18 cellular contexts compared by ENCODE assay signal in the genomic region with DNA sequence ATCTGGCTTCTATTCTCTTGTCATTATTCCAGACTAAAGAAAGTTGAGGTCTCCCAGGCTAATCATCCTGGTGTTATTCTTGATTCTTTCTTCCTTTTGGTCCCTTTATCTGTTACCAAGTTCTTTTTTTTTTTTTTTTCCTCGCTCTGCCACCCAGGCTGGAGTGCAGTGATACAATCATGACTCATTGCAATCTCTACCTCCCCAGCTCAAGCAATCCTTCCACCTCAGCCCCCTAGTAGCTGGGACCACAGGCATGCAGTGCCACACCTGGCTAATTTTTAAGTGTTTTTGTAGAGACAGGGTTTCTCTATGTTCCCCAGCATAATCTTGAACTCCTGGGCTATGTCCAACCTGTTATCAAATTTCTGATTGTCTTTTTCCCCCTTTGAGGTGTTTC.
A peak's percentile ranks its signal among the peaks of the same experiment; 100 is the strongest.
DNase-seq lines count a peak whose midpoint lies in the region; ATAC-seq and TF ChIP-seq lines count a peak whose summit lies in the region.
"Had no signal": no experiment of that assay in that cellular context is flagged by ENCODE, and none has a peak within 500 bp of the region (broad histone marks: within the 10 kb centered on the region; RNA-seq: fewer than 3 reads in every experiment).

No MANE protein-coding gene starts in this region.

- H3K4me2 ChIP-seq in IMR-90 (ENCODE audit: low read depth, low read length): no peak overlapping the region
- H3K4me2 ChIP-seq in smooth muscle cell: no peak overlapping the region
- no peak overlapping the region for H3K4me2 ChIP-seq in neural progenitor cell

- no peak overlapping the region for H2BK120ac ChIP-seq in IMR-90 (ENCODE audit: low read depth, low read length)

- H2BK5ac ChIP-seq in IMR-90 (ENCODE audit: low read depth, low read length, poor library complexity, severe bottlenecking): no peak overlapping the region

- H2AFZ ChIP-seq in IMR-90 (replicated peaks; ENCODE audit: low read length, poor library complexity) (no peak overlapping the region), smooth muscle cell (ENCODE audit: low read depth) (no peak overlapping the region), neural progenitor cell (replicated peaks) (no peak overlapping the region)

- H2AK5ac ChIP-seq in IMR-90 (ENCODE audit: low read depth, low read length): no peak overlapping the region

- no peak overlapping the region for H2BK20ac ChIP-seq in IMR-90 (ENCODE audit: low read depth, low read length)

- CTCF ChIA-PET in IMR-90 (lab: Yijun Ruan, JAX): interaction anchor here (1.0 kb wide), 1 partner anchor 17 kb away, joined by 3 read pairs; no protein-coding TSS in a partner anchor

- no peaks in the 10 kb centered on the region for H3K4me1 Mint-ChIP-seq in neural progenitor cell
- H3K4me1 Mint-ChIP-seq: CD14-positive monocyte, naive B cell had no signal

- H3K23ac ChIP-seq in IMR-90 (ENCODE audit: low read depth, low read length): no peak overlapping the region

- DNase-seq in EL: peak; percentile 45
- peak; percentile 61 for DNase-seq in IMR-90
- DNase-seq in astrocyte of the hippocampus (ENCODE audit: low read depth, low spot score): peak; percentile 75
- peak; percentile 89 for DNase-seq in kidney glomerular epithelial cell (lab: John Stamatoyannopoulos, UW)
- DNase-seq in smooth muscle cell (lab: John Stamatoyannopoulos, UW; ENCODE audit: unreplicated experiment): no peak
- DNase-seq in neural progenitor cell (ENCODE audit: low spot score): no peak
- DNase-seq in WERI-Rb-1: no peak
- DNase-seq: aorta; GDM1; heart left ventricle; naive B cell; NCI-H2029 treated with DMSO at 0.1 percent for 48 hours; SHP77; stimulated activated CD4-positive, alpha-beta T cell treated with anti-CD3 and anti-CD28 coated beads, Interleukin-4, amount 100 ng/mL, for 24 hours; stimulated activated naive CD4-positive, alpha-beta T cell had no signal

- TF ChIP-seq CTCF in IMR-90 (conservative IDR thresholded peaks at IDR 0.05; ENCODE audit: low read depth, low read length) (no peak), smooth muscle cell (IDR thresholded peaks at IDR 0.05; ENCODE audit: borderline replicate concordance, insufficient read depth, poor library complexity, severe bottlenecking) (no peak), neural progenitor cell (IDR thresholded peaks at IDR 0.05) (no peak), WERI-Rb-1 (IDR thresholded peaks at IDR 0.05; ENCODE audit: low read depth, low read length) (no peak)

- H3K4me3 Mint-ChIP-seq in neural progenitor cell: no peak overlapping the region
- H3K4me3 Mint-ChIP-seq: CD14-positive monocyte, naive B cell had no signal

- H3K9ac ChIP-seq in IMR-90 (ENCODE audit: low read depth, low read length): no peak overlapping the region
- no peak overlapping the region for H3K9ac ChIP-seq in smooth muscle cell (ENCODE audit: low read depth)
- no peak overlapping the region for H3K9ac ChIP-seq in neural progenitor cell

- no TSS peak for BruUV-seq in IMR-90 (replicated peaks; lab: Mats Ljungman, UMichigan)

- no peak for TF ChIP-seq POLR2A in IMR-90 (IDR thresholded peaks at IDR 0.05; ENCODE audit: low read depth, low read length)

- no peak overlapping the region for H3K14ac ChIP-seq in IMR-90 (replicated peaks; ENCODE audit: low read depth, low read length)

- WGBS in IMR-90 (ENCODE audit: extremely low coverage in 2 of 2, insufficient read length in 1 of 2), 2 experiments: no CpG with 5 or more reads among the region's 1 CpG
- 26% methylated on average over 1 of the region's 1 CpG for WGBS in smooth muscle cell (ENCODE audit: low lambda C conversion rate)

- H3K56ac ChIP-seq in IMR-90 (ENCODE audit: extremely low read depth, insufficient read depth, low read length): no peak overlapping the region

- POLR2A ChIA-PET in IMR-90 (lab: Charles Lee; ENCODE audit: unreplicated experiment): no interaction called here

- H3K4me3 ChIP-seq in IMR-90 (ENCODE audit: insufficient read depth, low read depth, low read length): no peak overlapping the region
- H3K4me3 ChIP-seq in smooth muscle cell: no peak overlapping the region
- no peak overlapping the region for H3K4me3 ChIP-seq in neural progenitor cell
- H3K4me3 ChIP-seq in WERI-Rb-1 (ENCODE audit: low read depth, low read length): no peak overlapping the region
- H3K4me3 ChIP-seq: heart left ventricle had no signal

- H2BK15ac ChIP-seq in IMR-90 (ENCODE audit: low read depth, low read length): no peak overlapping the region

- H3F3A ChIP-seq in smooth muscle cell (ENCODE audit: low read depth): no peaks in the 10 kb centered on the region
- H3F3A ChIP-seq in neural progenitor cell (ENCODE audit: low read depth): no peaks in the 10 kb centered on the region

- H4K91ac ChIP-seq in IMR-90 (ENCODE audit: insufficient read depth, low read depth, low read length): no peak overlapping the region

- H3K27me3 ChIP-seq in IMR-90 (ENCODE audit: control insufficient read depth, insufficient read depth, low read length): no peaks in the 10 kb centered on the region
- no peaks in the 10 kb centered on the region for H3K27me3 ChIP-seq in smooth muscle cell (ENCODE audit: low read depth)
- no peaks in the 10 kb centered on the region for H3K27me3 ChIP-seq in neural progenitor cell
- no peaks in the 10 kb centered on the region for H3K27me3 ChIP-seq in WERI-Rb-1 (ENCODE audit: insufficient read depth, low read depth, severe bottlenecking)
- H3K27me3 ChIP-seq: heart left ventricle had no signal

- no peak overlapping the region for H3K27ac ChIP-seq in IMR-90 (ENCODE audit: insufficient read depth, low read length)
- H3K27ac ChIP-seq in smooth muscle cell (ENCODE audit: low read depth): no peak overlapping the region
- H3K27ac ChIP-seq in neural progenitor cell: no peak overlapping the region
- H3K27ac ChIP-seq in WERI-Rb-1: no peak overlapping the region
- H3K27ac ChIP-seq: heart left ventricle had no signal

- no peak overlapping the region for H3K27ac Mint-ChIP-seq in neural progenitor cell
- H3K27ac Mint-ChIP-seq: CD14-positive monocyte had no signal

- H3K18ac ChIP-seq in IMR-90 (ENCODE audit: low read depth, low read length): no peak overlapping the region

- H3K36me3 ChIP-seq in IMR-90 (ENCODE audit: control insufficient read depth, insufficient read depth, low read length): peaks cover 4% of the 10 kb centered on the region; the same call in 1 of the 2 replicates
- H3K36me3 ChIP-seq in smooth muscle cell (ENCODE audit: low read depth): peaks cover 3% of the 10 kb centered on the region
- no peaks in the 10 kb centered on the region for H3K36me3 ChIP-seq in neural progenitor cell
- no peaks in the 10 kb centered on the region; the same call in 1 of the 2 replicates for H3K36me3 ChIP-seq in WERI-Rb-1

- no peaks in the 10 kb centered on the region for H3K79me2 ChIP-seq in smooth muscle cell (ENCODE audit: low read depth)
- H3K79me2 ChIP-seq in neural progenitor cell (ENCODE audit: low read depth): no peaks in the 10 kb centered on the region

- dilution Hi-C loops in IMR-90 (cut with HindIII; ENCODE audit: low sequenced_read_pairs, unreplicated experiment): no loop called here

- H4K8ac ChIP-seq in IMR-90 (ENCODE audit: low read depth in 2 of 2, low read length in 2 of 2): no peak overlapping the region

- H3K4me1 ChIP-seq in IMR-90 (ENCODE audit: control insufficient read depth, insufficient read depth, low read length): no peaks in the 10 kb centered on the region
- H3K4me1 ChIP-seq in smooth muscle cell (ENCODE audit: low read depth): no peaks in the 10 kb centered on the region
- H3K4me1 ChIP-seq in neural progenitor cell: no peaks in the 10 kb centered on the region
- H3K4me1 ChIP-seq: heart left ventricle had no signal

- H3K27me3 Mint-ChIP-seq in neural progenitor cell (ENCODE audit: insufficient read depth, low read depth): no peaks in the 10 kb centered on the region
- H3K27me3 Mint-ChIP-seq: naive B cell had no signal

- no peak overlapping the region for H4K5ac ChIP-seq in IMR-90 (ENCODE audit: low read depth, low read length)

- ATAC-seq in IMR-90 (ENCODE audit: low read depth) (peak; percentile 54), HG03457 (IDR thresholded peaks at IDR 0.05; ENCODE audit: unreplicated experiment) (no peak)
- ATAC-seq: heart left ventricle, left lobe of liver had no signal

- H3K36me3 Mint-ChIP-seq in neural progenitor cell: peaks cover 8% of the 10 kb centered on the region

- H3K4ac ChIP-seq in IMR-90 (ENCODE audit: low read depth, low read length): no peak overlapping the region

- H3K9me3 ChIP-seq in IMR-90 (ENCODE audit: control insufficient read depth, insufficient read depth, low read length) (no peaks in the 10 kb centered on the region), smooth muscle cell (replicated peaks; ENCODE audit: low read depth) (no peaks in the 10 kb centered on the region), neural progenitor cell (ENCODE audit: low read depth) (no peaks in the 10 kb centered on the region), WERI-Rb-1 (ENCODE audit: severe bottlenecking) (no peaks in the 10 kb centered on the region)
- H3K9me3 ChIP-seq: heart left ventricle had no signal

- no peaks in the 10 kb centered on the region for H3K9me3 Mint-ChIP-seq in neural progenitor cell

- H4K20me1 ChIP-seq in IMR-90 (ENCODE audit: insufficient read depth, low read length) (no peaks in the 10 kb centered on the region), smooth muscle cell (ENCODE audit: low read depth) (no peaks in the 10 kb centered on the region), neural progenitor cell (ENCODE audit: low read depth) (no peaks in the 10 kb centered on the region)

- intact Hi-C loops in IMR-90 (cut with micrococcal nuclease): no loop called here

- TF ChIP-seq RAD21 in IMR-90 (IDR thresholded peaks at IDR 0.05; ENCODE audit: low read length): no peak

- in situ Hi-C loops in IMR-90 (cut with MboI; ENCODE audit: low sequenced_read_pairs): no loop called here

- no peaks in the 10 kb centered on the region for H3K9me1 ChIP-seq in IMR-90 (ENCODE audit: insufficient read depth, low read length)

- H2AK9ac ChIP-seq in IMR-90 (replicated peaks; ENCODE audit: low read depth, low read length, poor library complexity): no peak overlapping the region

- no peaks in the 10 kb centered on the region for H3K79me1 ChIP-seq in IMR-90 (ENCODE audit: low read depth in 1 of 2, low read length in 2 of 2)

TF ChIP-seq in IMR-90, 13 proteins besides CTCF, POLR2A, EP300 and RAD21 (continues in another document):
- TF ChIP-seq CHD1 (IDR thresholded peaks at IDR 0.05; ENCODE audit: low read depth, low read length): no peak
- no peak for TF ChIP-seq MAZ (IDR thresholded peaks at IDR 0.05; ENCODE audit: borderline replicate concordance, low read depth, low read length)
- TF ChIP-seq RFX5 (IDR thresholded peaks at IDR 0.05; ENCODE audit: low read depth, low read length): no peak
- 0 out of 2 replicates have a peak, but pooled peaks have one; percentile 50 for TF ChIP-seq FOS (IDR thresholded peaks at IDR 0.05; ENCODE audit: low read depth, low read length)

Comparison
In these comparisons a context has a peak if more than half of its experiments do, and no peak if none do; other contexts are left out.
1. DNase-seq: peak in EL (single experiment), IMR-90 (single experiment), astrocyte of the hippocampus (single experiment) and kidney glomerular epithelial cell (single experiment); none in smooth muscle cell (single experiment), neural progenitor cell (single experiment) and WERI-Rb-1 (single experiment).